Comparison of ENCODE assay signal across 8 cellular contexts in genomic region chr11:128172046-128172878, GRCh38.
A peak's percentile ranks its signal among the peaks of the same experiment; 100 is the strongest.
DNase-seq lines count a peak whose midpoint lies in the region; ATAC-seq, FAIRE-seq and TF ChIP-seq lines count a peak whose summit lies in the region.

No MANE protein-coding gene starts in this region.

- H3K9ac ChIP-seq in kidney (ENCODE audit: low read length in 2 of 2): no peak overlapping the region

- FAIRE-seq in kidney (lab: Jason Lieb, UNC): peak; percentile 95

- no peak overlapping the region for H3K27ac ChIP-seq in kidney (ENCODE audit: low read depth in 2 of 2, low read length in 2 of 2)

- TF ChIP-seq CTCF in activated B cell treated with CpG ODN at 0.5 μM for 24 hours (IDR thresholded peaks at IDR 0.05): no peak
- TF ChIP-seq CTCF in cardiac fibroblast (IDR thresholded peaks at IDR 0.05; ENCODE audit: low read depth, low read length): peak; percentile 72
- TF ChIP-seq CTCF in kidney (IDR thresholded peaks at IDR 0.05; ENCODE audit: borderline replicate concordance, extremely low read depth, insufficient read depth): peak; percentile 88

- H3K27me3 Mint-ChIP-seq in activated B cell treated with CpG ODN at 0.5 μM for 24 hours: no peaks in the 10 kb centered on the region

- peak; percentile 73 for ATAC-seq in HG02885 (IDR thresholded peaks at IDR 0.05; ENCODE audit: poor library complexity, unreplicated experiment)
- peak; percentile 79 for ATAC-seq in activated B cell treated with CpG ODN at 0.5 μM for 24 hours (ENCODE audit: low read depth)
- no peak for ATAC-seq in GM21737 (IDR thresholded peaks at IDR 0.05; ENCODE audit: unreplicated experiment)

- CTCF ChIA-PET in activated B cell treated with CpG ODN at 0.5 μM for 24 hours (lab: Charles Lee): interaction anchor here (0.8 to 7.6 kb wide), 29 partner anchors 9 to 784 kb away, joined by 3 to 172 read pairs (median 5); no protein-coding TSS in a partner anchor

- no peak overlapping the region for H3K27ac Mint-ChIP-seq in activated B cell treated with CpG ODN at 0.5 μM for 24 hours

- DNase-seq in ELF-1 (ENCODE audit: low read depth, low spot score) (peak; percentile 71), NCI-H2196 treated with DMSO at 0.1 percent for 48 hours (lab: John Stamatoyannopoulos, UW; ENCODE audit: unreplicated experiment) (peak; percentile 57), activated B cell treated with CpG ODN at 0.5 μM for 24 hours (peak; percentile 65), cardiac fibroblast (ENCODE audit: low read depth in 2 of 2) (peak; percentile 95), kidney (no peak)
- peak; percentile 92 to 93 for DNase-seq in stimulated activated CD4-positive, alpha-beta T cell treated with anti-CD3 and anti-CD28 coated beads, Interleukin-2, amount 100 ng/mL, for 24 hours

- no peaks in the 10 kb centered on the region for H3K36me3 Mint-ChIP-seq in activated B cell treated with CpG ODN at 0.5 μM for 24 hours (ENCODE audit: low read depth)

- H3K9me3 ChIP-seq in kidney (ENCODE audit: control insufficient read depth in 1 of 2, low read length in 2 of 2): no peaks in the 10 kb centered on the region

- H3K4me3 ChIP-seq in cardiac fibroblast (replicated peaks in 1 of 2; ENCODE audit: low read depth in 2 of 2, low read length in 2 of 2): no peak overlapping the region
- no peak overlapping the region for H3K4me3 ChIP-seq in kidney (ENCODE audit: low read length in 2 of 2)

- POLR2A ChIA-PET in activated B cell treated with CpG ODN at 0.5 μM for 24 hours (lab: Charles Lee): interaction anchor here (0.7 to 2.2 kb wide), 5 partner anchors 118 to 586 kb away, joined by 3 to 23 read pairs (median 4); no protein-coding TSS in a partner anchor

- H3K9me3 Mint-ChIP-seq in activated B cell treated with CpG ODN at 0.5 μM for 24 hours: no peaks in the 10 kb centered on the region

- no peaks in the 10 kb centered on the region for H3K4me1 ChIP-seq in kidney (ENCODE audit: control insufficient read depth in 1 of 2, insufficient read depth in 1 of 2, low read depth in 1 of 2, low read length in 2 of 2)

- H3K4me1 Mint-ChIP-seq in activated B cell treated with CpG ODN at 0.5 μM for 24 hours: peaks cover 5% of the 10 kb centered on the region

- no peak overlapping the region for H3K4me3 Mint-ChIP-seq in activated B cell treated with CpG ODN at 0.5 μM for 24 hours

- intact Hi-C loops in activated B cell treated with CpG ODN at 0.5 μM for 24 hours (cut with micrococcal nuclease) (loop anchor here (1.0 to 5.0 kb wide), 10 partner anchors 118 to 1730 kb away; no protein-coding TSS in a partner anchor), kidney (cut with DNase I) (no loop called here)

- H3K36me3 ChIP-seq in kidney (ENCODE audit: control insufficient read depth in 1 of 2, insufficient read depth in 2 of 2, low read length in 2 of 2): no peaks in the 10 kb centered on the region
